Comparison of ENCODE assay signal across 8 cellular contexts in the genomic region with DNA sequence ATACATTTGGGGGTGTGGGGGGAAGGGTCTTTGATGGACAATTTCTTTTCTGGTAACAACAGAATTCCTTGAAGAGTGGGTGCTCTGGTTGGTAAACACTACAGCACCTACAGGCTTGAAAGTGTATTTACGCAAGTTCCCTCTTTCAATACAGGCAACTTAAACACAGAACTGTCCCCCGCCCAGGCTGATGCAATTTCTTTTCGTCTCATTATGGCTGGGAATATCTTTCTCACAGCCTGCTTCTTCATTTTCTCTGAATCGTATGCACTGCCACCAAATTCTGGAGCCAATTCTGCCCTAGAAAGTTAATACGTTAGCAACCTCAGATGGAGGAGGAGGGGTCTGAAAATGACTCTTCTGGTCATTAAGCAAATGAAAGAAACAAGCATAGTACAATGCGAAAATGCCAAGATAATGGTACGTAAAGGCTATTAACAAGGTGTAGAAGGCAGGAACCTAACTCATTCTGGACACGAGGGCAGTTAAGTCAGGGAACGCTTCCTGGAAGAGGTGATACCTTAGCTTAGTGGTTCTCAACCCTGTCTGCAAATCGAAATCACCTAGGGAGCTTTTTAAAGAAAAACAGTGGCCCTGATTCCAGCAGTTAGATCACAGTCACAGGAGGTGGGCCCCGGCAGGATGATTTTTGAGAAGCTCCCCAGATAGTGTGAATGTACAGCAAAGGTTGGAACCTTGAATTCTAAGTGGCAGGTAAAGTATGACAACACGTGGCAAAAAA. TPM values are rescaled to one million over a fixed set of nuclear protein-coding genes. Genes with fewer than 3 reads are reported as not detected.
A peak's percentile ranks its signal among the peaks of the same experiment; 100 is the strongest.
DNase-seq lines count a peak whose midpoint lies in the region; ATAC-seq and TF ChIP-seq lines count a peak whose summit lies in the region.

No MANE protein-coding gene starts in this region.

- H4K91ac ChIP-seq in mesenchymal stem cell (ENCODE audit: low read length): peak overlapping the region; percentile 43

- no peak overlapping the region for H3K23ac ChIP-seq in mesenchymal stem cell (ENCODE audit: low read length in 2 of 2)

- H3K36me3 ChIP-seq in CD8-positive, alpha-beta T cell (ENCODE audit: insufficient read depth, low read length): peaks cover 11% of the 10 kb centered on the region
- H3K36me3 ChIP-seq in mesenchymal stem cell (ENCODE audit: control insufficient read depth in 1 of 2, insufficient read depth in 2 of 2, low read depth in 1 of 2, low read length in 2 of 2): peaks cover 0 to 10% of the 10 kb centered on the region in 2 experiments

- peak overlapping the region; percentile 97 for H4K8ac ChIP-seq in mesenchymal stem cell (ENCODE audit: low read length)

- H2BK12ac ChIP-seq in mesenchymal stem cell (ENCODE audit: low read length in 2 of 2): peak overlapping the region in 1 of 2 experiments; percentile 3

- peak overlapping the region; percentile 71 to 98 for H3K18ac ChIP-seq in mesenchymal stem cell (ENCODE audit: low read depth in 1 of 2, low read length in 2 of 2)

- peak overlapping the region; percentile 84 for H3K4me2 ChIP-seq in mesenchymal stem cell (ENCODE audit: low read length, poor library complexity, severe bottlenecking)

- peak overlapping the region; percentile 69 for H2BK15ac ChIP-seq in mesenchymal stem cell (ENCODE audit: low read depth, poor library complexity, severe bottlenecking)

- H3K14ac ChIP-seq in mesenchymal stem cell (ENCODE audit: low read length in 2 of 2): peak overlapping the region in 1 of 2 experiments; percentile 93

- peak overlapping the region; percentile 93 for H3K9ac ChIP-seq in mesenchymal stem cell (ENCODE audit: low read length)

- H3K4ac ChIP-seq in mesenchymal stem cell (ENCODE audit: low read depth in 1 of 2, low read length in 2 of 2): peak overlapping the region; percentile 73 to 77

- H3K27ac Mint-ChIP-seq in CD8-positive, alpha-beta T cell: peak overlapping the region; percentile 96
- peak overlapping the region; percentile 96 for H3K27ac Mint-ChIP-seq in type B pancreatic cell

- H3K4me1 ChIP-seq in CD8-positive, alpha-beta T cell (ENCODE audit: insufficient read depth, low read length): peaks cover 14% of the 10 kb centered on the region
- no peaks in the 10 kb centered on the region for H3K4me1 ChIP-seq in mesenchymal stem cell (ENCODE audit: control insufficient read depth, insufficient read depth, low read depth, low read length)

- H3K27me3 Mint-ChIP-seq in CD8-positive, alpha-beta T cell (ENCODE audit: low read depth): no peaks in the 10 kb centered on the region
- H3K27me3 Mint-ChIP-seq in type B pancreatic cell: no peaks in the 10 kb centered on the region

- POLR2A ChIA-PET in CD8-positive, alpha-beta T cell (lab: Charles Lee): interaction anchor here (0.6 to 2.5 kb wide), 12 partner anchors 7 to 131 kb away, joined by 3 to 37 read pairs (median 5); a partner anchor contains a TSS
- POLR2A ChIA-PET in RWPE1 (lab: Yijun Ruan, JAX; ENCODE audit: low non-redundant PET): interaction anchor here (1.0 kb wide), 1 partner anchor 11 kb away, joined by 6 read pairs; no protein-coding TSS in a partner anchor

- H3K9me3 Mint-ChIP-seq in CD8-positive, alpha-beta T cell: no peaks in the 10 kb centered on the region
- no peaks in the 10 kb centered on the region for H3K9me3 Mint-ChIP-seq in type B pancreatic cell

- H3K79me1 ChIP-seq in mesenchymal stem cell (replicated peaks; ENCODE audit: low read length, poor library complexity, severe bottlenecking): no peaks in the 10 kb centered on the region

- no peak for ATAC-seq in CD8-positive, alpha-beta T cell
- ATAC-seq in GM18868 (IDR thresholded peaks at IDR 0.05; ENCODE audit: unreplicated experiment) (peak; percentile 41), HG03095 (IDR thresholded peaks at IDR 0.05; ENCODE audit: unreplicated experiment) (peak; percentile 31)

- H3K9me3 ChIP-seq in CD8-positive, alpha-beta T cell (ENCODE audit: low read length): no peaks in the 10 kb centered on the region
- H3K9me3 ChIP-seq in mesenchymal stem cell (ENCODE audit: control insufficient read depth, low read length): no peaks in the 10 kb centered on the region

- peak overlapping the region; percentile 54 for H2BK120ac ChIP-seq in mesenchymal stem cell (ENCODE audit: low read depth, low read length)

- CTCF ChIA-PET in CD8-positive, alpha-beta T cell (lab: Charles Lee): interaction anchor here (1.2 to 1.6 kb wide), 2 partner anchors 68 to 133 kb away, joined by 3 to 4 read pairs; no protein-coding TSS in a partner anchor
- CTCF ChIA-PET in RWPE1 (lab: Yijun Ruan, JAX): interaction anchor here (0.6 to 0.8 kb wide), 2 partner anchors 26 to 64 kb away, joined by 3 read pairs; no protein-coding TSS in a partner anchor

- peak; percentile 38 for TF ChIP-seq CTCF in CD8-positive, alpha-beta T cell (IDR thresholded peaks at IDR 0.05)
- no peak for TF ChIP-seq CTCF in RWPE1 (conservative IDR thresholded peaks at IDR 0.05; ENCODE audit: low read depth)
- peak; percentile 56 for TF ChIP-seq CTCF in type B pancreatic cell (conservative IDR thresholded peaks at IDR 0.05)

- WGBS in mesenchymal stem cell: 62% methylated on average over 12 of the region's 12 CpGs

- no peaks in the 10 kb centered on the region for H3K27me3 ChIP-seq in CD8-positive, alpha-beta T cell (ENCODE audit: insufficient read depth, low read length)
- no peaks in the 10 kb centered on the region for H3K27me3 ChIP-seq in mesenchymal stem cell (ENCODE audit: control insufficient read depth in 1 of 2, insufficient read depth in 1 of 2, low read length in 2 of 2)

- H3K4me3 Mint-ChIP-seq in CD8-positive, alpha-beta T cell: peak overlapping the region; percentile 92
- peak overlapping the region; percentile 92 for H3K4me3 Mint-ChIP-seq in type B pancreatic cell

- intact Hi-C loops in CD8-positive, alpha-beta T cell (cut with DNase I, micrococcal nuclease): loop anchor here (2.0 to 5.0 kb wide), 4 partner anchors 134 to 1249 kb away; no protein-coding TSS in a partner anchor

- H2BK5ac ChIP-seq in mesenchymal stem cell (ENCODE audit: low read depth, low read length, poor library complexity, severe bottlenecking): no peak overlapping the region

- peaks cover 40% of the 10 kb centered on the region for H3K36me3 Mint-ChIP-seq in CD8-positive, alpha-beta T cell
- H3K36me3 Mint-ChIP-seq in type B pancreatic cell: peaks cover 5% of the 10 kb centered on the region

- peaks cover 29% of the 10 kb centered on the region for H3K4me1 Mint-ChIP-seq in CD8-positive, alpha-beta T cell (ENCODE audit: low read depth)
- H3K4me1 Mint-ChIP-seq in type B pancreatic cell (ENCODE audit: unreplicated experiment): peaks cover 14% of the 10 kb centered on the region

- peak overlapping the region; percentile 52 for H3K4me3 ChIP-seq in CD8-positive, alpha-beta T cell (ENCODE audit: low read depth, low read length)
- peak overlapping the region; percentile 24 to 87 for H3K4me3 ChIP-seq in mesenchymal stem cell (ENCODE audit: insufficient read depth in 1 of 2, low read depth in 1 of 2, low read length in 2 of 2)

- H2AFZ ChIP-seq in mesenchymal stem cell (ENCODE audit: low read depth, low read length): no peak overlapping the region

- peak in 2 of 7 experiments; percentile 11 to 20 for DNase-seq in CD8-positive, alpha-beta T cell
- no peak for DNase-seq in RWPE1 (ENCODE audit: low spot score)
- peak; percentile 12 for DNase-seq in cerebellum (ENCODE audit: low spot score)
- DNase-seq in mesenchymal stem cell: peak; percentile 38
- DNase-seq in type B pancreatic cell (ENCODE audit: extremely low spot score, unreplicated experiment): no peak
- DNase-seq in DMS153 treated with DMSO at 0.1 percent for 48 hours (lab: John Stamatoyannopoulos, UW; ENCODE audit: unreplicated experiment): no peak

- peak overlapping the region; percentile 85 for H3K27ac ChIP-seq in CD8-positive, alpha-beta T cell (ENCODE audit: low read depth, low read length)
- H3K27ac ChIP-seq in RWPE1 (peak overlapping the region; percentile 96), mesenchymal stem cell (ENCODE audit: low read length, poor library complexity, severe bottlenecking) (peak overlapping the region; percentile 97)

- H2AK5ac ChIP-seq in mesenchymal stem cell (ENCODE audit: low read length, severe bottlenecking): no peak overlapping the region

RNA-seq across cellular contexts. Expression of a gene that starts 1.0 kb away (rescaled TPM):
- total RNA-seq in CD8-positive, alpha-beta T cell: 10 to 100 TPM; 12.1 to 15.0 TPM
- total RNA-seq in cerebellum (5.7 TPM), type B pancreatic cell (ENCODE audit: low replicate concordance) (12.8 and 19.5 TPM in 2 replicates)
- 19.6 TPM for polyA plus RNA-seq in mesenchymal stem cell (2013, experiment 1 of 2)
- polyA plus RNA-seq in mesenchymal stem cell (2013, experiment 2 of 2): 18.2 TPM

Comparison
In these comparisons a context has a peak if more than half of its experiments do, and no peak if none do; other contexts are left out.
1. DNase-seq: peak in cerebellum (single experiment) and mesenchymal stem cell (single experiment); none in RWPE1 (single experiment), type B pancreatic cell (single experiment) and DMS153 treated with DMSO at 0.1 percent for 48 hours (single experiment).
2. Peak in every context shown above with its lines, with median percentiles within 50 percentile points of each other: H3K27ac ChIP-seq.